Comparison of ENCODE assay signal across 18 cellular contexts in genomic region chr12:42716521-42716920, GRCh38.
DNase-seq lines count a peak whose midpoint lies in the region; ATAC-seq and TF ChIP-seq lines count a peak whose summit lies in the region.
"Had no signal": no experiment of that assay in that cellular context is flagged by ENCODE, and none has a peak within 500 bp of the region (broad histone marks: within the 10 kb centered on the region; RNA-seq: fewer than 3 reads in every experiment).

No MANE protein-coding gene starts in this region.

- H3K27ac ChIP-seq in esophagus squamous epithelium = no peak overlapping the region
- H3K27ac ChIP-seq: hepatocyte had no signal

- H3K9me3 Mint-ChIP-seq in osteocyte (ENCODE audit: unreplicated experiment) = peaks cover 20% of the 10 kb centered on the region

- H3K4me1 ChIP-seq in esophagus squamous epithelium = no peaks in the 10 kb centered on the region

- no peak for TF ChIP-seq CTCF in AG10803 (conservative IDR thresholded peaks at IDR 0.05; ENCODE audit: low read length)
- TF ChIP-seq CTCF in foreskin fibroblast (IDR thresholded peaks at IDR 0.05; ENCODE audit: low read depth, low read length) = no peak
- TF ChIP-seq CTCF in osteocyte (IDR thresholded peaks at IDR 0.05) = no peak
- TF ChIP-seq CTCF in esophagus squamous epithelium (IDR thresholded peaks at IDR 0.05) = no peak

- no peak for ATAC-seq in GM19035 (IDR thresholded peaks at IDR 0.05; ENCODE audit: unreplicated experiment)
- ATAC-seq: activated naive CD8-positive, alpha-beta T cell treated with anti-CD3 and anti-CD28 coated beads, Interleukin-2, amount 50 U/mL, for 24 hours had no signal

- 58 to 64% methylated on average over 2 to 4 of the region's 4 CpGs for WGBS in esophagus squamous epithelium, 2 donors

- intact Hi-C loops in esophagus squamous epithelium (cut with DNase I) = no loop called here

- no peaks in the 10 kb centered on the region for H3K27me3 Mint-ChIP-seq in osteocyte (ENCODE audit: unreplicated experiment)
- H3K27me3 Mint-ChIP-seq: activated naive CD8-positive, alpha-beta T cell treated with anti-CD3 and anti-CD28 coated beads, Interleukin-2, amount 50 U/mL, for 24 hours; B cell had no signal

- peaks cover 4% of the 10 kb centered on the region for H3K36me3 Mint-ChIP-seq in osteocyte (ENCODE audit: unreplicated experiment)

- H3K4me3 ChIP-seq in AG10803 (ENCODE audit: low read length) (no peak overlapping the region), foreskin fibroblast (ENCODE audit: low read depth in 1 of 2, low read length in 2 of 2) (no peak overlapping the region), esophagus squamous epithelium (no peak overlapping the region)
- H3K4me3 ChIP-seq: hepatocyte had no signal

- TF ChIP-seq POLR2A in esophagus squamous epithelium (IDR thresholded peaks at IDR 0.05) = no peak

- peaks cover 0 to 6% (median 0%) of the 10 kb centered on the region in 3 donors for H3K9me3 ChIP-seq in esophagus squamous epithelium

- H3K4me3 Mint-ChIP-seq in osteocyte (ENCODE audit: unreplicated experiment) = no peak overlapping the region
- H3K4me3 Mint-ChIP-seq: activated naive CD8-positive, alpha-beta T cell treated with anti-CD3 and anti-CD28 coated beads, Interleukin-2, amount 50 U/mL, for 24 hours; B cell; H9 had no signal

- H3K4me1 Mint-ChIP-seq in osteocyte (ENCODE audit: unreplicated experiment) = peaks cover 20% of the 10 kb centered on the region
- H3K4me1 Mint-ChIP-seq: activated naive CD8-positive, alpha-beta T cell treated with anti-CD3 and anti-CD28 coated beads, Interleukin-2, amount 50 U/mL, for 24 hours; B cell; H9 had no signal

- H3K27me3 ChIP-seq in esophagus squamous epithelium = no peaks in the 10 kb centered on the region
- H3K27me3 ChIP-seq: hepatocyte had no signal

- DNase-seq in AG10803 (ENCODE audit: low read depth) = peak; percentile 40
- peak; percentile 65 for DNase-seq in RPMI7951 (ENCODE audit: low read depth)
- DNase-seq in foreskin fibroblast = peak; percentile 65 to 80
- DNase-seq in osteocyte (ENCODE audit: extremely low spot score, unreplicated experiment) = no peak
- no peak for DNase-seq in stimulated activated CD8-positive, alpha-beta memory T cell treated with anti-CD3 and anti-CD28 coated beads, Interleukin-4, amount 100 ng/mL, for 48 hours
- no peak for DNase-seq in iPS-NIHi7 (ENCODE audit: extremely low spot score)
- DNase-seq in esophagus squamous epithelium (lab: John Stamatoyannopoulos, UW) = no peak
- DNase-seq: activated naive CD8-positive, alpha-beta T cell treated with anti-CD3 and anti-CD28 coated beads, Interleukin-2, amount 50 U/mL, for 24 hours; activated T-cell treated with anti-CD3 and anti-CD28 coated beads for 4 hours; DMS79; effector CD4-positive, alpha-beta T cell; H9; mammary epithelial cell; stimulated activated CD4-positive, alpha-beta T cell treated with anti-CD3 and anti-CD28 coated beads, Interleukin-4, amount 100 ng/mL, for 24 hours; stimulated activated naive CD4-positive, alpha-beta T cell had no signal

- peak overlapping the region; percentile 64 for H3K27ac Mint-ChIP-seq in osteocyte (ENCODE audit: unreplicated experiment)
- H3K27ac Mint-ChIP-seq: activated naive CD8-positive, alpha-beta T cell treated with anti-CD3 and anti-CD28 coated beads, Interleukin-2, amount 50 U/mL, for 24 hours; B cell; H9 had no signal

- no peaks in the 10 kb centered on the region for H3K36me3 ChIP-seq in esophagus squamous epithelium

Comparison
In these comparisons a context has a peak if more than half of its experiments do, and no peak if none do; other contexts are left out.
1. DNase-seq: peak in AG10803 (single experiment), RPMI7951 (single experiment) and foreskin fibroblast (2 of 2); none in osteocyte (single experiment), stimulated activated CD8-positive, alpha-beta memory T cell treated with anti-CD3 and anti-CD28 coated beads, Interleukin-4, amount 100 ng/mL, for 48 hours (single experiment), iPS-NIHi7 (single experiment) and esophagus squamous epithelium (single experiment).